In genomic region chr12:50167026-50167742, GRCh38 we compare ENCODE assay signal across 8 cellular contexts. TPM values are rescaled to one million over a fixed set of nuclear protein-coding genes. Genes with fewer than 3 reads are reported as not detected.
DNase-seq lines count a peak whose midpoint lies in the region; ATAC-seq, FAIRE-seq and TF ChIP-seq lines count a peak whose summit lies in the region.

Gene CERS5 (minus strand): TSS chr12:50167369. CDS start chr12:50167297, 72 bp downstream.

- no peaks in the 10 kb centered on the region for H3K27me3 Mint-ChIP-seq in Calu3 (ENCODE audit: unreplicated experiment)
- no peaks in the 10 kb centered on the region for H3K27me3 Mint-ChIP-seq in mesothelial cell of epicardium (ENCODE audit: low read depth)

- H3K36me3 Mint-ChIP-seq in Calu3 (ENCODE audit: insufficient read depth, unreplicated experiment) (peaks cover 16% of the 10 kb centered on the region), mesothelial cell of epicardium (peaks cover 7% of the 10 kb centered on the region)

- peak within 1 kb of the TSS; percentile 79 for H3K4me3 Mint-ChIP-seq in Calu3 (ENCODE audit: low read depth, unreplicated experiment)
- H3K4me3 Mint-ChIP-seq in mesothelial cell of epicardium: peak within 1 kb of the TSS; percentile 86

- peak within 1 kb of the TSS; percentile 87 for H3K4me2 ChIP-seq in OCI-LY1 (ENCODE audit: low read length)

- peaks cover 11% of the 10 kb centered on the region for H3K9me3 ChIP-seq in HUES64 (ENCODE audit: insufficient read depth, low read depth, low read length)
- no peaks in the 10 kb centered on the region for H3K9me3 ChIP-seq in OCI-LY1 (ENCODE audit: low read length)

- no peaks in the 10 kb centered on the region for H3F3A ChIP-seq in OCI-LY1 (ENCODE audit: insufficient read depth, low read length)

- peak within 1 kb of the TSS; percentile 12 for H3K27ac Mint-ChIP-seq in Calu3 (ENCODE audit: unreplicated experiment)
- H3K27ac Mint-ChIP-seq in mesothelial cell of epicardium: peak within 1 kb of the TSS; percentile 96

- H3K4me3 ChIP-seq in HUES64 (ENCODE audit: low read length) (peak within 1 kb of the TSS; percentile 99), OCI-LY1 (ENCODE audit: low read depth, low read length, poor library complexity, severe bottlenecking) (peak within 1 kb of the TSS; percentile 83)

- H3K9me2 ChIP-seq in OCI-LY1 (ENCODE audit: low read depth, low read length): no peaks in the 10 kb centered on the region

- H4K20me1 ChIP-seq in OCI-LY1 (ENCODE audit: insufficient read depth, low read length): no peaks in the 10 kb centered on the region

- peak; percentile 85 for FAIRE-seq in endometrium (lab: Jason Lieb, UNC)

- no peaks in the 10 kb centered on the region for H3K36me3 ChIP-seq in HUES64 (ENCODE audit: insufficient read depth, low read length)
- no peaks in the 10 kb centered on the region for H3K36me3 ChIP-seq in OCI-LY1 (ENCODE audit: insufficient read depth, low read length)

- TF ChIP-seq CTCF in Calu3 (IDR thresholded peaks at IDR 0.05; ENCODE audit: unreplicated experiment) (no peak), OCI-LY1 (IDR thresholded peaks at IDR 0.05; ENCODE audit: low read length) (no peak), mesothelial cell of epicardium (IDR thresholded peaks at IDR 0.05; ENCODE audit: unreplicated experiment) (peak; percentile 50)

- CTCF ChIA-PET in Calu3 (lab: Charles Lee): interaction anchor here (0.5 to 1.8 kb wide), 3 partner anchors 8 to 605 kb away, joined by 3 to 10 read pairs (median 3); partner anchors contain the start of gene COX14

- H3K4me1 Mint-ChIP-seq in Calu3 (ENCODE audit: low read depth, unreplicated experiment) (peaks cover 9% of the 10 kb centered on the region), mesothelial cell of epicardium (peaks cover 20% of the 10 kb centered on the region)

- H3K27ac ChIP-seq in HUES64 (ENCODE audit: low read depth, low read length) (peak within 1 kb of the TSS; percentile 100), OCI-LY1 (ENCODE audit: low read depth, low read length, poor library complexity, severe bottlenecking) (peak within 1 kb of the TSS; percentile 20)

- DNase-seq in Calu3: peak; percentile 97
- DNase-seq in activated CD8-positive, alpha-beta memory T cell treated with anti-CD3 and anti-CD28 coated beads, Interleukin-2, amount 50 U/mL, for 4 hours: peak; percentile 94
- peak; percentile 96 to 99 for DNase-seq in mesothelial cell of epicardium (ENCODE audit: low spot score in 2 of 2, unreplicated experiment in 2 of 2)
- peak; percentile 99 for DNase-seq in stimulated activated CD8-positive, alpha-beta memory T cell treated with anti-CD3 and anti-CD28 coated beads, Interleukin-15, amount 100 ng/mL, for 48 hours (ENCODE audit: low read depth in 2 of 2)

- no peaks in the 10 kb centered on the region for H3K27me3 ChIP-seq in HUES64 (ENCODE audit: insufficient read depth, low read length)
- no peaks in the 10 kb centered on the region for H3K27me3 ChIP-seq in OCI-LY1 (ENCODE audit: insufficient read depth, low read length)

- ATAC-seq in GM21447 (IDR thresholded peaks at IDR 0.05; ENCODE audit: unreplicated experiment): peak; percentile 98

- H3K4me1 ChIP-seq in HUES64 (ENCODE audit: insufficient read depth, low read length) (no peaks in the 10 kb centered on the region), OCI-LY1 (ENCODE audit: insufficient read depth, low read length, severe bottlenecking) (peaks cover 15% of the 10 kb centered on the region)

- H2AFZ ChIP-seq in OCI-LY1 (ENCODE audit: low read length): 0 out of 2 replicates have a peak within 1 kb of the TSS, but pooled peaks have one; percentile 80

- H3K79me2 ChIP-seq in OCI-LY1 (ENCODE audit: insufficient read depth, low read length): peaks cover 25% of the 10 kb centered on the region

- intact Hi-C loops in Calu3 (cut with micrococcal nuclease; ENCODE audit: unreplicated experiment): no loop called here

- H3K9me3 Mint-ChIP-seq in Calu3 (ENCODE audit: low read depth, unreplicated experiment) (no peaks in the 10 kb centered on the region), mesothelial cell of epicardium (peaks cover 5% of the 10 kb centered on the region)

- WGBS in HUES64: under 1% methylated on average over 68 of the region's 68 CpGs

- peak within 1 kb of the TSS; percentile 94 for H3K9ac ChIP-seq in HUES64 (ENCODE audit: low read depth, low read length)
- peak within 1 kb of the TSS; percentile 84 for H3K9ac ChIP-seq in OCI-LY1 (ENCODE audit: low read length)

- no TSS peak for BruUV-seq in Calu3 (replicated peaks; lab: Mats Ljungman, UMichigan)

RNA-seq across cellular contexts. Expression of gene CERS5, which starts in this region (rescaled TPM):
- total RNA-seq in Calu3 (2022): 27.3 and 28.2 TPM in 2 replicates
- 32.5 TPM for polyA plus RNA-seq in HUES64 (2013, experiment 1 of 2)
- 32.1 TPM for polyA plus RNA-seq in HUES64 (2013, experiment 2 of 2)
- 70.4 to 77.1 TPM (median 75.3 TPM) in 3 replicates for total RNA-seq in mesothelial cell of epicardium

Comparison
In these comparisons a context has a peak if more than half of its experiments do, and no peak if none do; other contexts are left out.
1. Peak in every context shown above with its lines: DNase-seq, ATAC-seq, H3K4me3 ChIP-seq and H3K27ac ChIP-seq.